8 cellular contexts compared by ENCODE assay signal in the genomic region with DNA sequence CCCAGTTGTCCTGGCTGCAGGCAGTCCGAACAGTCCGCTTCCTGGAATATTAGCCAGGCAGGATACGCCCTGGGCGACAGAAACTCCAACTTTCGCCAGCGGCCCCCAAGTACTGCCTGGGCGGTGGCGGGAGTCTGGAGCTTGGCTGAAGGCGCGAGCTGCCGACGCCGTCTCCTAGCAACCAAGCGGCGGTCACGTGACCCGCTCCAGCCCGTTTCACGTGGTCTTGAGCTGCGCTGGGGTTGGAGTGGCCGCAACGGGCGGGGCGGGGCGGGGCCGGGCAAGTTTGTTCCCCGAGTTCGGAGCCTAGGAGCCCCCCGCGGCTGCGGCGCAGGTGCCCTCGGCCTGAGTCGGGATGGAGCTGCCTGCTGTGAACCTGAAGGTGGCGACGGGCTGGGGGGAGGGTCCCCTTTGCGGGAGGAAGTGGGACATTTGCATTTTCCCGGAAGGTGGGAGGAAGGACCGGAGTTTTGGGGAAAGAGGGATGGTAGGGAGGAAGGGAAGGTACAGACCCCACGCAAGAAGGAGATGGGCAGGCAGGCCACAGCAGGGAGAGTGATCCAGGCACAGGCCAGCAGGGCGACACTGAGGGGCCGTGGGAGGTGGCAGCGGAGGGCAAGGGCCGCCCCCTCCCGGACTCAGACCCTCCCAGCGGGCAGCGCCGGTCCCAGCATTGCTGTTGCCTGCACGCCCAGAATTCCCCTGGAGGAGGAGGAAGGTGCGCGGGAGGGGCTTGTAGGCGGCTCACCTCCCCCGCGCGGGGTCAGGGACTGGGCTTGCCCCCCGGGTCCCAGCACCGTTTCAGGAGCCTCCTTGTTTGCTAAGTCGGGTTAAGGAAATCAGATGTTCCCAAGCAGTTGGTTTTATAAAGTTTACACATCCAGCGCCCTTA. TPM values are rescaled to one million over a fixed set of nuclear protein-coding genes. Genes with fewer than 3 reads are reported as not detected.
DNase-seq lines count a peak whose midpoint lies in the region; ATAC-seq and TF ChIP-seq lines count a peak whose summit lies in the region.

A gene with protein sequence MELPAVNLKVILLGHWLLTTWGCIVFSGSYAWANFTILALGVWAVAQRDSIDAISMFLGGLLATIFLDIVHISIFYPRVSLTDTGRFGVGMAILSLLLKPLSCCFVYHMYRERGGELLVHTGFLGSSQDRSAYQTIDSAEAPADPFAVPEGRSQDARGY (plus strand): TSS at position 283 of the 892 bp plus-strand sequence. CDS start 73 bp downstream, at position 356.

- peak within 1 kb of the TSS; percentile 87 for H3K27ac Mint-ChIP-seq in activated CD8-positive, alpha-beta memory T cell treated with anti-CD3 and anti-CD28 coated beads, Interleukin-2, amount 10 ng/mL, durations not matched to agents 7 days and 5 days

- H2BK5ac ChIP-seq in mesendoderm (ENCODE audit: low read length) = peak within 1 kb of the TSS; percentile 96

- peaks cover 3% of the 10 kb centered on the region for H3K79me1 ChIP-seq in mesendoderm (ENCODE audit: low read length)

- no peak within 1 kb of the TSS for H2BK15ac ChIP-seq in mesendoderm (replicated peaks; ENCODE audit: low read depth)

- peak; percentile 58 for TF ChIP-seq POLR2A in GM19099 (IDR thresholded peaks at IDR 0.05; ENCODE audit: extremely low read depth, insufficient read length, low read depth)

- H3K36me3 Mint-ChIP-seq in activated CD8-positive, alpha-beta memory T cell treated with anti-CD3 and anti-CD28 coated beads, Interleukin-2, amount 10 ng/mL, durations not matched to agents 7 days and 5 days = peaks cover 12% of the 10 kb centered on the region

- H3K4me3 Mint-ChIP-seq in activated CD8-positive, alpha-beta memory T cell treated with anti-CD3 and anti-CD28 coated beads, Interleukin-2, amount 10 ng/mL, durations not matched to agents 7 days and 5 days = peak within 1 kb of the TSS; percentile 93

- no peaks in the 10 kb centered on the region for H3K27me3 Mint-ChIP-seq in activated CD8-positive, alpha-beta memory T cell treated with anti-CD3 and anti-CD28 coated beads, Interleukin-2, amount 10 ng/mL, durations not matched to agents 7 days and 5 days

- peak within 1 kb of the TSS; percentile 87 for H4K5ac ChIP-seq in mesendoderm (ENCODE audit: low read length)

- no peak within 1 kb of the TSS for H3K4ac ChIP-seq in mesendoderm (ENCODE audit: low read depth, low read length)

- peak; percentile 80 for ATAC-seq in activated CD8-positive, alpha-beta memory T cell treated with anti-CD3 and anti-CD28 coated beads, Interleukin-2, amount 10 ng/mL, durations not matched to agents 7 days and 5 days

- peaks cover 62% of the 10 kb centered on the region for H3K4me1 Mint-ChIP-seq in activated CD8-positive, alpha-beta memory T cell treated with anti-CD3 and anti-CD28 coated beads, Interleukin-2, amount 10 ng/mL, durations not matched to agents 7 days and 5 days

- H3K27me3 ChIP-seq in endocrine pancreas (ENCODE audit: control insufficient read depth, insufficient read depth, low read length) = no peaks in the 10 kb centered on the region
- H3K27me3 ChIP-seq in mesendoderm (ENCODE audit: insufficient read depth, low read length, poor library complexity) = no peaks in the 10 kb centered on the region

- H3K9me3 Mint-ChIP-seq in activated CD8-positive, alpha-beta memory T cell treated with anti-CD3 and anti-CD28 coated beads, Interleukin-2, amount 10 ng/mL, durations not matched to agents 7 days and 5 days (ENCODE audit: low read depth) = no peaks in the 10 kb centered on the region

- peak within 1 kb of the TSS; percentile 72 for H3K27ac ChIP-seq in mesendoderm (ENCODE audit: low read depth, low read length)

- H3K9ac ChIP-seq in endocrine pancreas (ENCODE audit: control insufficient read depth, insufficient read depth, low read length) (peak within 1 kb of the TSS; percentile 67), mesendoderm (ENCODE audit: low read length) (peak within 1 kb of the TSS; percentile 98)

- no peaks in the 10 kb centered on the region for H3K9me3 ChIP-seq in endocrine pancreas (ENCODE audit: control insufficient read depth, low read length)

- CTCF ChIA-PET in activated CD8-positive, alpha-beta memory T cell treated with anti-CD3 and anti-CD28 coated beads, Interleukin-2, amount 10 ng/mL, durations not matched to agents 7 days and 5 days (lab: Charles Lee) = interaction anchor here (0.7 to 4.2 kb wide), 8 partner anchors 8 to 474 kb away, joined by 3 to 32 read pairs (median 8); a partner anchor contains a TSS

- DNase-seq in AG08396 (ENCODE audit: low spot score) (peak; percentile 94), HPDE6-E6E7 (ENCODE audit: extremely low spot score) (peak; percentile 85), NOMO-1 treated with dmso at 0.1 percent for 144 hours (lab: John Stamatoyannopoulos, UW; ENCODE audit: unreplicated experiment) (peak; percentile 80), mesendoderm (peak; percentile 97)
- peak; percentile 95 for DNase-seq in activated CD8-positive, alpha-beta memory T cell treated with anti-CD3 and anti-CD28 coated beads, Interleukin-2, amount 10 ng/mL, durations not matched to agents 7 days and 5 days
- peak; percentile 72 for DNase-seq in stimulated activated CD8-positive, alpha-beta memory T cell treated with anti-CD3 and anti-CD28 coated beads, Interleukin-12 subunit alpha, Interleukin-12 subunit beta, amount 100 ng/mL, for 4 hours (ENCODE audit: low read depth)

- no peak within 1 kb of the TSS for H2BK120ac ChIP-seq in mesendoderm (ENCODE audit: low read depth, low read length)

- H3K4me2 ChIP-seq in mesendoderm (ENCODE audit: low read length) = peak within 1 kb of the TSS; percentile 98

- H3K36me3 ChIP-seq in endocrine pancreas (ENCODE audit: control insufficient read depth, insufficient read depth, low read length) (no peaks in the 10 kb centered on the region), mesendoderm (ENCODE audit: control insufficient read depth, insufficient read depth, low read length) (no peaks in the 10 kb centered on the region)

- peak within 1 kb of the TSS; percentile 35 for H3K23ac ChIP-seq in mesendoderm (ENCODE audit: low read length)

- peak within 1 kb of the TSS; percentile 8 for H4K8ac ChIP-seq in mesendoderm (ENCODE audit: low read depth, low read length)

- H2AK5ac ChIP-seq in mesendoderm (ENCODE audit: low read length) = peak within 1 kb of the TSS; percentile 99

- H3K4me3 ChIP-seq in endocrine pancreas (ENCODE audit: control insufficient read depth, insufficient read depth, low read length) (peak within 1 kb of the TSS; percentile 54), mesendoderm (ENCODE audit: low read length) (peak within 1 kb of the TSS; percentile 97)

- no peaks in the 10 kb centered on the region for H3K4me1 ChIP-seq in endocrine pancreas (ENCODE audit: control insufficient read depth, insufficient read depth, low read length)
- peaks cover 15% of the 10 kb centered on the region for H3K4me1 ChIP-seq in mesendoderm (ENCODE audit: control insufficient read depth, low read depth, low read length)

- no peaks in the 10 kb centered on the region for H3K79me2 ChIP-seq in mesendoderm (ENCODE audit: control insufficient read depth, insufficient read depth, low read length)

- H3K18ac ChIP-seq in mesendoderm (ENCODE audit: low read length) = peak within 1 kb of the TSS; percentile 35

- peak within 1 kb of the TSS; percentile 99 for H3K56ac ChIP-seq in mesendoderm (ENCODE audit: low read length)

- WGBS in mesendoderm (ENCODE audit: extremely low coverage, insufficient coverage, low lambda C conversion rate) = no CpG with 5 or more reads among the region's 59 CpGs

RNA-seq across cellular contexts. Expression of the gene that starts here (rescaled TPM):
- 10 to 100 TPM; 45.5 to 59.9 TPM for total RNA-seq in activated CD8-positive, alpha-beta memory T cell treated with anti-CD3 and anti-CD28 coated beads, Interleukin-2, amount 10 ng/mL, durations not matched to agents 7 days and 5 days
- polyA plus RNA-seq in mesendoderm (2013, experiment 1 of 2) = 37.9 TPM
- polyA plus RNA-seq in mesendoderm (2013, experiment 2 of 2) = 38.7 TPM

Comparison
In these comparisons a context has a peak if more than half of its experiments do, and no peak if none do; other contexts are left out.
1. Peak in every context shown above with its lines: DNase-seq, ATAC-seq, H3K4me3 ChIP-seq and H3K27ac ChIP-seq.